8 cellular contexts compared by ENCODE assay signal in the genomic region with DNA sequence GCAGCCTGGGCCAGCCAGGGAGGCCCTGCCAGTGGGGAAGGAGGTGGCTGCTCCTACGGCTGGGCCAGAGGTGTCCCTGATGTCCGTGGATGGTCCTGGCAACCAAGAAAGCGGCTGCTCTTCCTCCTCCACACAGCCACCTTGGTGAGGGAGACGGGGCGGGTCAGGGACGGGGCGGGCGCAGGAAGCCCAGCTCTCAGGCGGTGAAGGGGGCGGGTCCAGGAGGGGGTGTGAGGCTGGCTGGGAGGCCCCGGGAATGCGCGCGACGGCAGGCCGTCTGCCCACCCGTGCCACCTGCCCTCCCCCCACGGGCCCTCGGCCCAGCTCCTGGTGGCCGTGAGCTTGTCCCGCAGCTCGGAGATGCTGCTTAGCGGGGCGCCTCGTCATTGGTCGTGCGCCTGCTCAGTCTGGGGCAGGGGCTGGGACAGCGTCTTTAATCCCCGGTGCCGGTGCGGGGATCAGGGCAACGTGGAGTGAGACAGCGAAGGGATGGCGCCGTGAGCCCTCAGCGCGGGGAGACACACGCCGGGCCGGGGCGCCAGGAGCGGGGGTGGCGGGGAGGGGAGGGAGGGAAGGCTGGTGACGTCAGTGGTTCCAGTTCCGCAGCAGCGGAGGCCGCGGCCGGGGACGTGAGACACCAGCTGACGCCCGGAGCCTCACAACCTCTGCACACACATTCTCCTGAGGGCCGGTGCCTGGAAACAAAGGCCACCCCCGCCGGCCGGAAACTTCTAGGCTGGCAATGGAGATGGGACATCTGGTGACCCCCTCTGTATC. TPM values are rescaled to one million over a fixed set of nuclear protein-coding genes. Genes with fewer than 3 reads are reported as not detected.
DNase-seq lines count a peak whose midpoint lies in the region; ATAC-seq and TF ChIP-seq lines count a peak whose summit lies in the region.

No MANE protein-coding gene starts in this region.

- ATAC-seq in HG02885 (IDR thresholded peaks at IDR 0.05; ENCODE audit: poor library complexity, unreplicated experiment): peak; percentile 82
- peak; percentile 93 for ATAC-seq in lower lobe of right lung

- H3K27me3 Mint-ChIP-seq in activated CD4-positive, alpha-beta memory T cell treated with anti-CD3 and anti-CD28 coated beads for 36 hours: no peaks in the 10 kb centered on the region

- TF ChIP-seq CTCF in GM12872 (IDR thresholded peaks at IDR 0.05; ENCODE audit: insufficient read depth, low read depth, low read length) (0 out of 3 replicates have a peak, but pooled peaks have one; percentile 3), dorsolateral prefrontal cortex (IDR thresholded peaks at IDR 0.05 in 54 of 56, conservative IDR thresholded peaks at IDR 0.05 in 2 of 56; ENCODE audit: low read depth in 1 of 56, partially characterized antibody in 56 of 56) (peak in 5 of 56 donors; percentile 6 to 25 (median 12)), lower lobe of right lung (IDR thresholded peaks at IDR 0.05) (no peak)

- peaks cover 5% of the 10 kb centered on the region for H3K4me1 ChIP-seq in lower lobe of right lung

- no peaks in the 10 kb centered on the region for H3K36me3 ChIP-seq in lower lobe of right lung

- H3K4me1 Mint-ChIP-seq in activated CD4-positive, alpha-beta memory T cell treated with anti-CD3 and anti-CD28 coated beads for 36 hours (ENCODE audit: low read depth): peaks cover 14% of the 10 kb centered on the region

- H3K36me3 Mint-ChIP-seq in activated CD4-positive, alpha-beta memory T cell treated with anti-CD3 and anti-CD28 coated beads for 36 hours: no peaks in the 10 kb centered on the region

- CTCF ChIA-PET in activated CD4-positive, alpha-beta memory T cell treated with anti-CD3 and anti-CD28 coated beads for 36 hours (lab: Charles Lee): interaction anchor here (0.6 to 1.9 kb wide), 4 partner anchors 71 to 192 kb away, joined by 3 to 6 read pairs (median 5); no protein-coding TSS in a partner anchor

- no peaks in the 10 kb centered on the region for H3K9me3 ChIP-seq in lower lobe of right lung

- H3K27ac ChIP-seq in dorsolateral prefrontal cortex (peak overlapping the region in 57 of 59 donors; percentile 6 to 93 (median 80)), lower lobe of right lung (peak overlapping the region; percentile 88)

- intact Hi-C loops in activated CD4-positive, alpha-beta memory T cell treated with anti-CD3 and anti-CD28 coated beads for 36 hours (cut with micrococcal nuclease): loop anchor here (2.0 to 10.0 kb wide), 2 partner anchors 72 to 178 kb away; no protein-coding TSS in a partner anchor
- intact Hi-C loops in dorsolateral prefrontal cortex (cut with DNase I): loop anchor here in 1 of 2 donors (5.0 kb wide), 1 partner anchor 41 kb away; no protein-coding TSS in a partner anchor
- intact Hi-C loops in lower lobe of right lung (cut with DNase I): no loop called here

- H3K9me3 Mint-ChIP-seq in activated CD4-positive, alpha-beta memory T cell treated with anti-CD3 and anti-CD28 coated beads for 36 hours: no peaks in the 10 kb centered on the region

- DNase-seq in NCI-H510A (lab: John Stamatoyannopoulos, UW) (peak; percentile 66), dorsolateral prefrontal cortex (peak; percentile 64 to 91 (median 79)), lower lobe of right lung (peak; percentile 91), cortex of kidney (lab: John Stamatoyannopoulos, UW) (no peak)
- DNase-seq in activated CD4-positive, alpha-beta memory T cell treated with anti-CD3 and anti-CD28 coated beads for 36 hours: peak; percentile 89
- peak; percentile 77 to 85 for DNase-seq in stimulated activated CD4-positive, alpha-beta T cell treated with anti-CD3 and anti-CD28 coated beads, Interleukin-4, amount 100 ng/mL, for 4 hours

- H3K27ac Mint-ChIP-seq in activated CD4-positive, alpha-beta memory T cell treated with anti-CD3 and anti-CD28 coated beads for 36 hours: peak overlapping the region; percentile 85

- POLR2A ChIA-PET in activated CD4-positive, alpha-beta memory T cell treated with anti-CD3 and anti-CD28 coated beads for 36 hours (lab: Charles Lee): interaction anchor here (0.6 to 2.6 kb wide), 5 partner anchors 73 to 1996 kb away, joined by 3 to 16 read pairs (median 3); a partner anchor contains a TSS

- H3K4me3 ChIP-seq in dorsolateral prefrontal cortex (peak overlapping the region; percentile 27 to 77 (median 62)), lower lobe of right lung (peak overlapping the region; percentile 73)

- H3K27me3 ChIP-seq in dorsolateral prefrontal cortex (no peaks in the 10 kb centered on the region), lower lobe of right lung (ENCODE audit: low read depth) (no peaks in the 10 kb centered on the region)

- peak overlapping the region; percentile 65 for H3K4me3 Mint-ChIP-seq in activated CD4-positive, alpha-beta memory T cell treated with anti-CD3 and anti-CD28 coated beads for 36 hours

RNA-seq across cellular contexts. Expression of a gene that starts 6.7 kb away (rescaled TPM):
- under 1 TPM; 0.46 to 0.64 TPM for total RNA-seq in activated CD4-positive, alpha-beta memory T cell treated with anti-CD3 and anti-CD28 coated beads for 36 hours
- total RNA-seq in dorsolateral prefrontal cortex (100 to 1,000 TPM in 115 of 120 experiments, 10 to 100 TPM in 5; 82.1 to 191 (median 130) TPM), lower lobe of right lung (0.62 TPM)

Comparison
In these comparisons a context has a peak if more than half of its experiments do, and no peak if none do; other contexts are left out.
1. RNA of a gene that starts 6.7 kb away (total RNA-seq): 82.1 to 191 TPM in dorsolateral prefrontal cortex; 0.46 to 0.64 TPM in activated CD4-positive, alpha-beta memory T cell treated with anti-CD3 and anti-CD28 coated beads for 36 hours and 0.62 TPM in lower lobe of right lung (single experiment); every median in the first group is over 10 times any median in the second.